Comparison of ENCODE assay signal across 1 cellular context in the genomic region with DNA sequence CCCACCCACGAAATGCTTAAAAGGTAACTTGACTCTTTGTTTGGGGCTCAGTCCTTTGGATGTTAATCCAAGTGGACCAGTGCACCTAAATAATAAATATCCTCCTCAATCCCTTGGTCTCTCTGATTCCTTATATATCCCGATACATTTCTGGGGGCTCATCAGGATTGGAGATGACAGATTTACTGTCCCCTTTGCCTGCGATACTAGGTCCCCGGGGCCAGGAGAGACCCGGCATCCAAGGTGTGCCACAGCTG.
TF ChIP-seq lines count a peak whose summit lies in the region.

No MANE protein-coding gene starts in this region.

TF ChIP-seq in H1, 55 proteins besides CTCF, POLR2A, EP300 and RAD21:
- TF ChIP-seq CHD1 (IDR thresholded peaks at IDR 0.05; ENCODE audit: low read depth, low read length) (no peak), CREB1 (IDR thresholded peaks at IDR 0.05) (no peak), PHF8 (conservative IDR thresholded peaks at IDR 0.05; ENCODE audit: low read depth, low read length) (no peak), EZH2 (IDR thresholded peaks at IDR 0.05; ENCODE audit: low read depth, low read length, severe bottlenecking) (no peak), CTBP2 (IDR thresholded peaks at IDR 0.05; ENCODE audit: borderline replicate concordance, insufficient read depth, insufficient read length, low read length) (no peak), RFX5 (IDR thresholded peaks at IDR 0.05; ENCODE audit: borderline replicate concordance, low read depth, low read length) (no peak), GTF2F1 (IDR thresholded peaks at IDR 0.05; ENCODE audit: borderline replicate concordance, low read depth, low read length) (no peak), SP4 (IDR thresholded peaks at IDR 0.05; ENCODE audit: low read length) (no peak), SAP30 (IDR thresholded peaks at IDR 0.05; ENCODE audit: insufficient read depth, insufficient replicate concordance, low read length) (no peak), TAF1 (IDR thresholded peaks at IDR 0.05; ENCODE audit: low read depth, low read length) (no peak), ASH2L (IDR thresholded peaks at IDR 0.05; ENCODE audit: low read length) (no peak), NANOG (IDR thresholded peaks at IDR 0.05; ENCODE audit: insufficient read depth, low read depth, low read length, poor library complexity, severe bottlenecking) (no peak), SRF (IDR thresholded peaks at IDR 0.05; ENCODE audit: low read depth, low read length) (no peak), RBBP5 (IDR thresholded peaks at IDR 0.05; ENCODE audit: borderline replicate concordance, low read depth, low read length) (no peak), EGR1 (IDR thresholded peaks at IDR 0.05; ENCODE audit: borderline replicate concordance, low read depth, low read length) (no peak)
- TF ChIP-seq, protein P1, sequence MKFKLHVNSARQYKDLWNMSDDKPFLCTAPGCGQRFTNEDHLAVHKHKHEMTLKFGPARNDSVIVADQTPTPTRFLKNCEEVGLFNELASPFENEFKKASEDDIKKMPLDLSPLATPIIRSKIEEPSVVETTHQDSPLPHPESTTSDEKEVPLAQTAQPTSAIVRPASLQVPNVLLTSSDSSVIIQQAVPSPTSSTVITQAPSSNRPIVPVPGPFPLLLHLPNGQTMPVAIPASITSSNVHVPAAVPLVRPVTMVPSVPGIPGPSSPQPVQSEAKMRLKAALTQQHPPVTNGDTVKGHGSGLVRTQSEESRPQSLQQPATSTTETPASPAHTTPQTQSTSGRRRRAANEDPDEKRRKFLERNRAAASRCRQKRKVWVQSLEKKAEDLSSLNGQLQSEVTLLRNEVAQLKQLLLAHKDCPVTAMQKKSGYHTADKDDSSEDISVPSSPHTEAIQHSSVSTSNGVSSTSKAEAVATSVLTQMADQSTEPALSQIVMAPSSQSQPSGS (IDR thresholded peaks at IDR 0.05; ENCODE audit: low read length) = no peak
